24 cellular contexts compared by ENCODE assay signal in the genomic region with DNA sequence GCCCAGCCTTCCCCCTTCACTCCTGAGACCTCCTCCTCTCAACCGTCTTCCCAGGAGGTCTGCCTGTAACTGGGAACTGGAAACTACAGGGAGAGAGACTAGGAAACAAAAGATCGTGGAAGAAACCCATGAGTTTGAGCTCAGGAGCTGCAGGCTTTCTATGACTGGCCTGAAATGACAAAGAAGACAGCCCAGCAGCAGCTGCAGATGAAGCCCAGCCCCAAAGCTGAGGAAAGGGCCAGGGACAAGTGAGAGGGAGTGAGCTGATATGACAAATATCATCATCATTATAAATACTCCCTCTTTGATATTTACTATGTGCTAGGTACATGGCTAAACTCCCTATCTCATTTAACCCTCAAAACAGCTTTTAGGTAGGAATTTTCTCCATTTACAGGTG.
"Had no signal": no experiment of that assay in that cellular context is flagged by ENCODE, and none has a peak within 500 bp of the region (broad histone marks: within the 10 kb centered on the region; RNA-seq: fewer than 3 reads in every experiment).

No MANE protein-coding gene starts in this region.

- H3K27ac ChIP-seq: cardiac muscle cell had no signal

- DNase-seq: activated B cell treated with CpG ODN at 0.5 μM for 24 hours; activated CD4-positive, alpha-beta memory T cell treated with anti-CD3 and anti-CD28 coated beads for 36 hours; activated CD4-positive, alpha-beta T cell treated with anti-CD3 and anti-CD28 coated beads for 1 hour; activated CD4-positive, alpha-beta T cell treated with anti-CD3 and anti-CD28 coated beads, Interleukin-2, amount 10 ng/mL, durations not matched to agents 7 days and 5 days; activated CD8-positive, alpha-beta memory T cell treated with anti-CD3 and anti-CD28 coated beads for 24 hours; activated effector memory CD4-positive, alpha-beta T cell treated with anti-CD3 and anti-CD28 coated beads, Interleukin-2, amount 50 U/mL, for 16 hours; activated naive CD4-positive, alpha-beta T cell treated with Interleukin-2 at 50 U/mL for 16 hours; activated naive CD8-positive, alpha-beta T cell treated with anti-CD3 and anti-CD28 coated beads, Interleukin-2, amount 50 U/mL, for 24 hours; activated T-cell treated with anti-CD3 and anti-CD28 coated beads, Interleukin-2, amount 50 U/mL, for 4 hours; amygdala; cerebellar nuclear complex; Karpas-422; NCI-H1048; NCI-H1694 treated with DMSO at 0.1 percent for 48 hours; NCI-H2029 treated with DMSO at 0.1 percent for 48 hours; NCI-H345; NCI-H510A; NCI-H69; PC-3; SHP77 treated with DMSO at 0.1 percent for 48 hours; T-helper 9 cell had no signal

- H3K36me3 ChIP-seq: cardiac muscle cell had no signal

- ATAC-seq: activated naive CD4-positive, alpha-beta T cell treated with anti-CD3 and anti-CD28 coated beads, Interleukin-2, amount 50 U/mL, for 72 hours; activated naive CD8-positive, alpha-beta T cell treated with anti-CD3 and anti-CD28 coated beads, Interleukin-2, amount 50 U/mL, for 24 hours; activated T-cell treated with anti-CD3 and anti-CD28 coated beads, Interleukin-2, amount 50 U/mL, for 4 hours; K562; PC-3 had no signal

- H3K27me3 ChIP-seq: cardiac muscle cell had no signal

- H3K4me3 ChIP-seq: cardiac muscle cell, K562 had no signal
